ENCODE assay signal across 9 cellular contexts in the genomic region with DNA sequence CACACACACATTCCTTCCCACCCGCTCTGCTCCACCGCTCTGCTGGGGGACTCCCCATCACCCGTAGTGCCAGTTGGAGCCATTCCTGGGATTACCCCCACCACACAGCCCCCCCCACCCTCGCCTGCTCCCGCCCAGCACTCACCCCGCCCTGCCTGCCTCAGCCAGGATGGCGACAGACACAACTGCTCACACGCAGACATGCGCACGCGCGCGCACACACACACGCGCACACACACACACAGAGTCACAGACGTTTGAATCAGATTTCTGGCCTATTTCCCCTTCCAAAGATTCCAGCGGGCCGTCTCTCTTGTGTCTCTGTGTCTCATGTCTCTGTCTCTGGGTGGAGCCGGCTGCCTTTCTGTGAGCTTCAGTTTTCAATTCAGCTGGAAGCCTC. TPM values are rescaled to one million over a fixed set of nuclear protein-coding genes. Genes with fewer than 3 reads are reported as not detected.
DNase-seq lines count a peak whose midpoint lies in the region; ATAC-seq and TF ChIP-seq lines count a peak whose summit lies in the region.
"Had no signal": no experiment of that assay in that cellular context is flagged by ENCODE, and none has a peak within 500 bp of the region (broad histone marks: within the 10 kb centered on the region; RNA-seq: fewer than 3 reads in every experiment).

No MANE protein-coding gene starts in this region.

- H3K27me3 ChIP-seq in hepatocyte (peaks cover 54% of the 10 kb centered on the region), tibial artery (peaks cover 11 to 46% of the 10 kb centered on the region in 2 donors)

- ATAC-seq in GM19397 (IDR thresholded peaks at IDR 0.05; ENCODE audit: unreplicated experiment) (no peak), T-cell (replicated peaks in 1 of 4) (no peak), GM21723 (IDR thresholded peaks at IDR 0.05; ENCODE audit: unreplicated experiment) (no peak)

- H3K36me3 Mint-ChIP-seq in T-cell = no peaks in the 10 kb centered on the region

- peak; percentile 61 for DNase-seq in NCI-H82 (lab: John Stamatoyannopoulos, UW)
- DNase-seq in NCI-H82 treated with DMSO at 0.1 percent for 48 hours (lab: John Stamatoyannopoulos, UW; ENCODE audit: unreplicated experiment) = no peak
- peak; percentile 20 for DNase-seq in amniotic epithelial cell (ENCODE audit: low read depth)
- DNase-seq in hepatocyte (ENCODE audit: low spot score) = peak; percentile 74
- peak; percentile 88 to 90 for DNase-seq in tibial artery
- DNase-seq in T-cell = no peak

- TF ChIP-seq CTCF in hepatocyte (IDR thresholded peaks at IDR 0.05; ENCODE audit: poor library complexity) (no peak), tibial artery (IDR thresholded peaks at IDR 0.05) (no peak)

- H3K27ac Mint-ChIP-seq in T-cell = no peak overlapping the region

- H3K9me3 ChIP-seq in hepatocyte (ENCODE audit: low read depth) (no peaks in the 10 kb centered on the region), tibial artery (no peaks in the 10 kb centered on the region)

- WGBS in hepatocyte (ENCODE audit: low lambda C conversion rate, missing lambda C conversion rate) = 35% methylated on average over 17 of the region's 19 CpGs

- intact Hi-C loops in tibial artery (cut with DNase I; ENCODE audit: low total_unique reads) = no loop called here

- H3K36me3 ChIP-seq in hepatocyte (replicated peaks; ENCODE audit: insufficient read depth, low read depth) = no peaks in the 10 kb centered on the region
- H3K36me3 ChIP-seq in tibial artery = no peaks in the 10 kb centered on the region

- no peak overlapping the region for H3K4me3 Mint-ChIP-seq in T-cell

- CTCF ChIA-PET in T-cell (lab: Charles Lee) = interaction anchor here in 1 of 2 donors (0.6 kb wide), 1 partner anchor 393 kb away, joined by 3 read pairs; no protein-coding TSS in a partner anchor

- peaks cover 47 to 54% of the 10 kb centered on the region in 2 donors for H3K27me3 Mint-ChIP-seq in T-cell

- H3K4me1 ChIP-seq in hepatocyte (ENCODE audit: insufficient read depth) (peaks cover 36% of the 10 kb centered on the region), tibial artery (peaks cover 10 to 51% (median 46%) of the 10 kb centered on the region in 4 donors)

- peak overlapping the region; percentile 69 for H3K4me2 ChIP-seq in hepatocyte

- H3K27ac ChIP-seq in hepatocyte (peak overlapping the region; percentile 94), tibial artery (peak overlapping the region; percentile 25 to 63)
- H3K27ac ChIP-seq: parathyroid adenoma had no signal

- peaks cover 15 to 27% (median 24%) of the 10 kb centered on the region in 3 donors for H3K4me1 Mint-ChIP-seq in T-cell

- H4K20me1 ChIP-seq in hepatocyte (ENCODE audit: insufficient read depth, poor library complexity, severe bottlenecking) = no peaks in the 10 kb centered on the region

- H3K79me2 ChIP-seq in hepatocyte = no peaks in the 10 kb centered on the region
- H3K79me2 ChIP-seq: parathyroid adenoma had no signal

- H3K9me3 Mint-ChIP-seq in T-cell = no peaks in the 10 kb centered on the region

- POLR2A ChIA-PET in T-cell (lab: Charles Lee) = interaction anchor here in 1 of 2 donors (0.6 kb wide), 1 partner anchor 143 kb away, joined by 3 read pairs; no protein-coding TSS in a partner anchor

- H3K4me3 ChIP-seq in hepatocyte (no peak overlapping the region), tibial artery (peak overlapping the region; percentile 9 to 22)

- no peak overlapping the region for H2AFZ ChIP-seq in hepatocyte
- H2AFZ ChIP-seq: parathyroid adenoma had no signal

- H3K9me2 ChIP-seq in hepatocyte (replicated peaks; ENCODE audit: insufficient read depth) = no peaks in the 10 kb centered on the region

RNA-seq across cellular contexts. Expression of a gene that starts 4.4 kb away (rescaled TPM):
- total RNA-seq in hepatocyte = 2.9 and 4.8 TPM in 2 replicates
- 3.5 and 4.8 TPM in 2 replicates for polyA plus RNA-seq in hepatocyte
- total RNA-seq in T-cell = not detected

RNA-seq across cellular contexts. Expression of a gene that starts 17.9 kb away (rescaled TPM):
- 91.0 and 97.5 TPM in 2 replicates for total RNA-seq in hepatocyte
- polyA plus RNA-seq in hepatocyte = 108 and 114 TPM in 2 replicates
- total RNA-seq in T-cell = 10 to 100 TPM in 4 of 5 donors, 1 to 10 TPM in 1; 8.9 to 25.7 (median 20.3) TPM

RNA-seq across cellular contexts. Expression of a gene that starts 32.4 kb away (rescaled TPM):
- 2.7 and 3.8 TPM in 2 replicates for total RNA-seq in hepatocyte
- 11.5 and 12.1 TPM in 2 replicates for polyA plus RNA-seq in hepatocyte
- total RNA-seq in T-cell = under 1 TPM in 2 of 5 donors, not detected in 3; 0.08 to 0.44 TPM

RNA-seq across cellular contexts. Expression of a gene that starts 56.7 kb away (rescaled TPM):
- total RNA-seq in hepatocyte = 0.43 TPM in 1 of 2 replicates, not detected in the other
- polyA plus RNA-seq in hepatocyte = 0.70 and 1.2 TPM in 2 replicates
- 1 to 10 TPM in 4 of 5 donors, under 1 TPM in 1; 0.92 to 6.9 (median 4.7) TPM for total RNA-seq in T-cell

Comparison
In these comparisons a context has a peak if more than half of its experiments do, and no peak if none do; other contexts are left out.
1. DNase-seq: peak in NCI-H82 (single experiment), amniotic epithelial cell (single experiment), hepatocyte (single experiment) and tibial artery (2 of 2); none in NCI-H82 treated with DMSO at 0.1 percent for 48 hours (single experiment) and T-cell (0 of 34).